ENCODE assay signal across 25 cellular contexts in genomic region chr5:33753704-33754103, GRCh38.
"Had no signal": no experiment of that assay in that cellular context is flagged by ENCODE, and none has a peak within 500 bp of the region (broad histone marks: within the 10 kb centered on the region; RNA-seq: fewer than 3 reads in every experiment).

No MANE protein-coding gene starts in this region.

- H3K4me2 ChIP-seq: KMS-11 had no signal

- H3K27me3 ChIP-seq: Peyer's patch, SJCRH30 had no signal

- H3K27ac ChIP-seq: KMS-11, Peyer's patch, SJCRH30 had no signal

- H3K9ac ChIP-seq: KMS-11 had no signal

- DNase-seq: IMR-90, Kasumi-1, MG63, NCI-H1092, NCI-H1105 treated with DMSO at 0.1 percent for 48 hours, NCI-H1417 treated with DMSO at 0.1 percent for 48 hours, NCI-H146, NCI-H187, NCI-H2029, NCI-H2081 treated with DMSO at 0.1 percent for 48 hours, NCI-H2171, NCI-H226, NCI-H446, NCI-H510A, NCI-H524 treated with DMSO at 0.1 percent for 48 hours, NCI-H69, NCI-H774, Peyer's patch, SHP77 treated with DMSO at 0.1 percent for 48 hours, SJCRH30, T-helper 1 cell had no signal

- H3K9me3 ChIP-seq: MG63, Peyer's patch had no signal

- FAIRE-seq: HepG2 had no signal

- H3K36me3 ChIP-seq: MG63, Peyer's patch had no signal

- ATAC-seq: HepG2, Right ventricle myocardium inferior, SK-N-SH treated with all-trans-retinoic acid at 6 μM for 48 hours had no signal

- H3K4me3 ChIP-seq: MG63, Peyer's patch, SJCRH30 had no signal

- H3K4me1 ChIP-seq: Peyer's patch had no signal
